Comparison of ENCODE assay signal across 8 cellular contexts in genomic region chr7:139340037-139340807, GRCh38. TPM values are rescaled to one million over a fixed set of nuclear protein-coding genes. Genes with fewer than 3 reads are reported as not detected.
A peak's percentile ranks its signal among the peaks of the same experiment; 100 is the strongest.
DNase-seq lines count a peak whose midpoint lies in the region; ATAC-seq and TF ChIP-seq lines count a peak whose summit lies in the region.

No MANE protein-coding gene starts in this region.

- H3K27me3 ChIP-seq in fibroblast of lung (ENCODE audit: control insufficient read depth, insufficient read depth, low read length) = no peaks in the 10 kb centered on the region
- H3K27me3 ChIP-seq in naive thymus-derived CD4-positive, alpha-beta T cell (ENCODE audit: control insufficient read depth in 2 of 2, insufficient read depth in 2 of 2, low read length in 2 of 2) = no peaks in the 10 kb centered on the region

- peaks cover 9% of the 10 kb centered on the region for H3K9me3 Mint-ChIP-seq in activated T-helper 17 cell treated with anti-CD3 and anti-CD28 coated beads, Interleukin-2, amount 50 U/mL, for 72 hours
- H3K9me3 Mint-ChIP-seq in naive thymus-derived CD4-positive, alpha-beta T cell = peaks cover 0 to 16% (median 6%) of the 10 kb centered on the region in 11 donors
- H3K9me3 Mint-ChIP-seq in stimulated activated memory B cell treated with anti-CD40 and anti-IgM and Interleukin-4, amounts not matched to agents 10 μg/mL and 1 μg/mL and 100 μg/mL, for 72 hours = peaks cover 5% of the 10 kb centered on the region

- H3K4me3 Mint-ChIP-seq in activated T-helper 17 cell treated with anti-CD3 and anti-CD28 coated beads, Interleukin-2, amount 50 U/mL, for 72 hours = peak overlapping the region; percentile 93
- H3K4me3 Mint-ChIP-seq in naive thymus-derived CD4-positive, alpha-beta T cell = peak overlapping the region; percentile 93 to 100 (median 98)
- peak overlapping the region; percentile 88 for H3K4me3 Mint-ChIP-seq in stimulated activated memory B cell treated with anti-CD40 and anti-IgM and Interleukin-4, amounts not matched to agents 10 μg/mL and 1 μg/mL and 100 μg/mL, for 72 hours

- H3K4me1 ChIP-seq in fibroblast of lung (ENCODE audit: control insufficient read depth, extremely low read depth, insufficient read depth, low read length) = peaks cover 4% of the 10 kb centered on the region
- H3K4me1 ChIP-seq in naive thymus-derived CD4-positive, alpha-beta T cell (ENCODE audit: control insufficient read depth in 2 of 2, insufficient read depth in 2 of 2, low read length in 2 of 2) = peaks cover 11 to 13% of the 10 kb centered on the region in 2 donors

- H4K20me1 ChIP-seq in fibroblast of lung (ENCODE audit: control insufficient read depth, extremely low read depth, insufficient read depth, low read length) = no peaks in the 10 kb centered on the region

- H3K4me2 ChIP-seq in fibroblast of lung (ENCODE audit: extremely low read depth, insufficient read depth, low read length) = peak overlapping the region; percentile 94

- peak overlapping the region; percentile 33 for H2AFZ ChIP-seq in fibroblast of lung (ENCODE audit: low read length)

- CTCF ChIA-PET in naive thymus-derived CD4-positive, alpha-beta T cell (lab: Charles Lee) = interaction anchor here (0.8 kb wide), 1 partner anchor 20 kb away, joined by 3 read pairs; the partner anchor contains the start of gene LUC7L2

- H3K9ac ChIP-seq in fibroblast of lung (ENCODE audit: insufficient read depth, low read length) = peak overlapping the region; percentile 97

- peaks cover 6% of the 10 kb centered on the region for H3K79me2 ChIP-seq in fibroblast of lung (ENCODE audit: control insufficient read depth, insufficient read depth, low read length)

- peak; percentile 65 for TF ChIP-seq CTCF in LNCAP (IDR thresholded peaks at IDR 0.05)
- TF ChIP-seq CTCF in fibroblast of lung (conservative IDR thresholded peaks at IDR 0.05 in 1 of 2, IDR thresholded peaks at IDR 0.05 in 1 of 2; ENCODE audit: low read depth in 1 of 2, low read length in 2 of 2) = peak; percentile 71 to 79

- peaks cover 22% of the 10 kb centered on the region for H3K4me1 Mint-ChIP-seq in activated T-helper 17 cell treated with anti-CD3 and anti-CD28 coated beads, Interleukin-2, amount 50 U/mL, for 72 hours
- H3K4me1 Mint-ChIP-seq in naive thymus-derived CD4-positive, alpha-beta T cell = peaks cover 12 to 49% (median 38%) of the 10 kb centered on the region in 7 donors
- peaks cover 32% of the 10 kb centered on the region for H3K4me1 Mint-ChIP-seq in stimulated activated memory B cell treated with anti-CD40 and anti-IgM and Interleukin-4, amounts not matched to agents 10 μg/mL and 1 μg/mL and 100 μg/mL, for 72 hours

- peak overlapping the region; percentile 97 for H3K27ac ChIP-seq in fibroblast of lung (ENCODE audit: insufficient read depth, low read length)
- peak overlapping the region; percentile 100 for H3K27ac ChIP-seq in naive thymus-derived CD4-positive, alpha-beta T cell (ENCODE audit: low read depth, low read length)

- peaks cover 4% of the 10 kb centered on the region for H3K27me3 Mint-ChIP-seq in activated T-helper 17 cell treated with anti-CD3 and anti-CD28 coated beads, Interleukin-2, amount 50 U/mL, for 72 hours
- peaks cover 0 to 9% (median 5%) of the 10 kb centered on the region in 5 donors for H3K27me3 Mint-ChIP-seq in naive thymus-derived CD4-positive, alpha-beta T cell
- no peaks in the 10 kb centered on the region for H3K27me3 Mint-ChIP-seq in stimulated activated memory B cell treated with anti-CD40 and anti-IgM and Interleukin-4, amounts not matched to agents 10 μg/mL and 1 μg/mL and 100 μg/mL, for 72 hours

- peak; percentile 83 for ATAC-seq in activated T-helper 17 cell treated with anti-CD3 and anti-CD28 coated beads, Interleukin-2, amount 50 U/mL, for 72 hours (replicated peaks)
- peak; percentile 89 for ATAC-seq in naive thymus-derived CD4-positive, alpha-beta T cell
- ATAC-seq in stimulated activated memory B cell treated with anti-CD40 and anti-IgM and Interleukin-4, amounts not matched to agents 10 μg/mL and 1 μg/mL and 100 μg/mL, for 72 hours = peak; percentile 94

- no peaks in the 10 kb centered on the region for H3K9me3 ChIP-seq in fibroblast of lung (ENCODE audit: control insufficient read depth, insufficient read depth, low read depth, low read length)
- no peaks in the 10 kb centered on the region for H3K9me3 ChIP-seq in naive thymus-derived CD4-positive, alpha-beta T cell (ENCODE audit: control insufficient read depth in 2 of 3, low read length in 3 of 3)

- peaks cover 25% of the 10 kb centered on the region for H3K36me3 Mint-ChIP-seq in activated T-helper 17 cell treated with anti-CD3 and anti-CD28 coated beads, Interleukin-2, amount 50 U/mL, for 72 hours (ENCODE audit: low read depth)
- peaks cover 4 to 14% (median 7%) of the 10 kb centered on the region in 5 donors for H3K36me3 Mint-ChIP-seq in naive thymus-derived CD4-positive, alpha-beta T cell
- peaks cover 7% of the 10 kb centered on the region for H3K36me3 Mint-ChIP-seq in stimulated activated memory B cell treated with anti-CD40 and anti-IgM and Interleukin-4, amounts not matched to agents 10 μg/mL and 1 μg/mL and 100 μg/mL, for 72 hours

- H3K27ac Mint-ChIP-seq in activated T-helper 17 cell treated with anti-CD3 and anti-CD28 coated beads, Interleukin-2, amount 50 U/mL, for 72 hours = peak overlapping the region; percentile 100
- H3K27ac Mint-ChIP-seq in naive thymus-derived CD4-positive, alpha-beta T cell = peak overlapping the region; percentile 98 to 100 (median 100)
- peak overlapping the region; percentile 99 for H3K27ac Mint-ChIP-seq in stimulated activated memory B cell treated with anti-CD40 and anti-IgM and Interleukin-4, amounts not matched to agents 10 μg/mL and 1 μg/mL and 100 μg/mL, for 72 hours

- H3K36me3 ChIP-seq in fibroblast of lung (ENCODE audit: control insufficient read depth, insufficient read depth, low read length) = no peaks in the 10 kb centered on the region
- H3K36me3 ChIP-seq in naive thymus-derived CD4-positive, alpha-beta T cell (ENCODE audit: control insufficient read depth in 2 of 3, insufficient read depth in 3 of 3, low read length in 3 of 3) = peaks cover 0 to 6% (median 0%) of the 10 kb centered on the region in 3 experiments

- DNase-seq in EL = peak; percentile 99
- peak; percentile 100 for DNase-seq in H4 (ENCODE audit: low spot score)
- peak; percentile 99 for DNase-seq in RPMI7951 (ENCODE audit: low read depth)
- peak; percentile 99 to 100 for DNase-seq in fibroblast of lung (ENCODE audit: low read depth in 2 of 2)
- peak; percentile 93 to 100 (median 99) for DNase-seq in naive thymus-derived CD4-positive, alpha-beta T cell

- peak overlapping the region; percentile 75 to 96 (median 87) for H3K4me3 ChIP-seq in fibroblast of lung (replicated peaks in 1 of 4; ENCODE audit: control extremely low read depth in 1 of 4, insufficient read depth in 1 of 4, low read depth in 3 of 4, low read length in 4 of 4)
- H3K4me3 ChIP-seq in naive thymus-derived CD4-positive, alpha-beta T cell (ENCODE audit: low read length) = peak overlapping the region; percentile 95

- POLR2A ChIA-PET in naive thymus-derived CD4-positive, alpha-beta T cell (lab: Charles Lee) = interaction anchor here (0.5 to 3.9 kb wide), 12 partner anchors 9 to 542 kb away, joined by 3 to 68 read pairs (median 4); partner anchors contain the start of gene LUC7L2

- intact Hi-C loops in naive thymus-derived CD4-positive, alpha-beta T cell (cut with micrococcal nuclease) = loop anchor here (1.0 to 10.0 kb wide), 21 partner anchors 19 to 1674 kb away; partner anchors contain the start of genes BRAF (in 2 of the 2), LUC7L2 (in 2 of the 2), UBN2 (in 2 of the 2) and ZC3HAV1 (in 2 of the 2)

RNA-seq across cellular contexts. Expression of gene FMC1, which starts 0.9 kb away (rescaled TPM):
- total RNA-seq in H4 (2014; rRNA removed; shearing (Covaris generic)) = 19.4 and 21.0 TPM in 2 replicates
- 36.2 and 42.9 TPM in 2 replicates for total RNA-seq in RPMI7951 (2014; rRNA removed; shearing (Covaris generic))
- 1 to 10 TPM; 3.0 to 6.7 TPM for total RNA-seq in activated T-helper 17 cell treated with anti-CD3 and anti-CD28 coated beads, Interleukin-2, amount 50 U/mL, for 72 hours
- 11.0 and 23.0 TPM in 2 replicates for total RNA-seq in fibroblast of lung
- polyA plus RNA-seq in fibroblast of lung = 10.1 and 14.0 TPM in 2 replicates
- 18.9 and 24.5 TPM in 2 replicates for polyA plus RNA-seq in fibroblast of lung (2012)
- 0.59 and 1.6 TPM in 2 replicates for polyA minus RNA-seq in fibroblast of lung (ENCODE audit: low replicate concordance)
- 1 to 10 TPM; 2.0 to 7.9 (median 5.1) TPM for total RNA-seq in naive thymus-derived CD4-positive, alpha-beta T cell
- 10 to 100 TPM; 27.7 to 52.2 TPM for polyA plus RNA-seq in naive thymus-derived CD4-positive, alpha-beta T cell

RNA-seq across cellular contexts. Expression of gene LUC7L2, which starts 19.5 kb away (rescaled TPM):
- 45.9 and 61.2 TPM in 2 replicates for total RNA-seq in H4 (2014; rRNA removed; shearing (Covaris generic))
- total RNA-seq in RPMI7951 (2014; rRNA removed; shearing (Covaris generic)) = 46.6 and 49.1 TPM in 2 replicates
- total RNA-seq in activated T-helper 17 cell treated with anti-CD3 and anti-CD28 coated beads, Interleukin-2, amount 50 U/mL, for 72 hours = 100 to 1,000 TPM; 115 to 130 TPM
- total RNA-seq in fibroblast of lung = 33.4 and 38.5 TPM in 2 replicates
- polyA plus RNA-seq in fibroblast of lung = 45.0 and 48.7 TPM in 2 replicates
- 33.7 and 35.3 TPM in 2 replicates for polyA plus RNA-seq in fibroblast of lung (2012)
- 8.4 and 12.2 TPM in 2 replicates for polyA minus RNA-seq in fibroblast of lung (ENCODE audit: low replicate concordance)
- 100 to 1,000 TPM; 116 to 183 (median 150) TPM for total RNA-seq in naive thymus-derived CD4-positive, alpha-beta T cell
- 10 to 100 TPM; 59.6 to 90.6 TPM for polyA plus RNA-seq in naive thymus-derived CD4-positive, alpha-beta T cell

Comparison
In these comparisons a context has a peak if more than half of its experiments do, and no peak if none do; other contexts are left out.
1. Peak in every context shown above with its lines: DNase-seq, ATAC-seq, H3K4me3 ChIP-seq and H3K27ac ChIP-seq.